Comparison of ENCODE assay signal across 13 cellular contexts in genomic region chr15:30905821-30906220, GRCh38. TPM values are rescaled to one million over a fixed set of nuclear protein-coding genes. Genes with fewer than 3 reads are reported as not detected.
A peak's percentile ranks its signal among the peaks of the same experiment; 100 is the strongest.
DNase-seq lines count a peak whose midpoint lies in the region; ATAC-seq and TF ChIP-seq lines count a peak whose summit lies in the region.
"Had no signal": no experiment of that assay in that cellular context is flagged by ENCODE, and none has a peak within 500 bp of the region (broad histone marks: within the 10 kb centered on the region; RNA-seq: fewer than 3 reads in every experiment).

No MANE protein-coding gene starts in this region.

- H3K27ac ChIP-seq in CD4-positive, alpha-beta T cell (ENCODE audit: low read depth, low read length), result no peak overlapping the region
- no peak overlapping the region for H3K27ac ChIP-seq in PC-3 (ENCODE audit: low read length)

- H3K36me3 ChIP-seq in PC-3 (ENCODE audit: low read depth, low read length), result peaks cover 2% of the 10 kb centered on the region; the same call in 1 of the 2 replicates

- no peak overlapping the region for H3K4me2 ChIP-seq in PC-3 (ENCODE audit: low read length)

- H3K27me3 Mint-ChIP-seq in CD4-positive, alpha-beta T cell, result no peaks in the 10 kb centered on the region
- H3K27me3 Mint-ChIP-seq in neural crest cell (ENCODE audit: low read depth), result no peaks in the 10 kb centered on the region
- H3K27me3 Mint-ChIP-seq: activated naive CD8-positive, alpha-beta T cell treated with anti-CD3 and anti-CD28 coated beads for 36 hours had no signal

- no peaks in the 10 kb centered on the region for H3K9me3 ChIP-seq in CD4-positive, alpha-beta T cell (ENCODE audit: control insufficient read depth, low read length)
- no peaks in the 10 kb centered on the region for H3K9me3 ChIP-seq in PC-3 (ENCODE audit: low read length)

- no peaks in the 10 kb centered on the region for H3K9me3 Mint-ChIP-seq in CD4-positive, alpha-beta T cell
- peaks cover 2% of the 10 kb centered on the region for H3K9me3 Mint-ChIP-seq in neural crest cell
- H3K9me3 Mint-ChIP-seq: activated naive CD8-positive, alpha-beta T cell treated with anti-CD3 and anti-CD28 coated beads for 36 hours had no signal

- peaks cover 49% of the 10 kb centered on the region for H3K36me3 Mint-ChIP-seq in CD4-positive, alpha-beta T cell (ENCODE audit: low read depth)
- H3K36me3 Mint-ChIP-seq in neural crest cell (ENCODE audit: low read depth), result peaks cover 3% of the 10 kb centered on the region

- CTCF ChIA-PET in CD4-positive, alpha-beta T cell (lab: Charles Lee), result no interaction called here
- CTCF ChIA-PET in PC-3 (lab: Charles Lee), result no interaction called here
- CTCF ChIA-PET in HEK293T (lab: Yijun Ruan, JAX), result no interaction called here

- H2AFZ ChIP-seq in PC-3 (ENCODE audit: low read length), result no peak overlapping the region

- no peak for ATAC-seq in CD4-positive, alpha-beta T cell (ENCODE audit: poor library complexity)
- ATAC-seq in PC-3, result no peak

- peaks cover 10% of the 10 kb centered on the region; the same call in 1 of the 2 replicates for H3K4me1 ChIP-seq in PC-3 (ENCODE audit: insufficient read depth, low read length)

- no peaks in the 10 kb centered on the region for H3K79me2 ChIP-seq in PC-3 (ENCODE audit: low read length)

- intact Hi-C loops in CD4-positive, alpha-beta T cell (cut with DNase I, micrococcal nuclease), result no loop called here
- intact Hi-C loops in PC-3 (cut with micrococcal nuclease), result loop anchor here (10.0 kb wide), 1 partner anchor 251 kb away; no protein-coding TSS in a partner anchor

- POLR2A ChIA-PET in CD4-positive, alpha-beta T cell (lab: Charles Lee), result no interaction called here
- POLR2A ChIA-PET in PC-3 (lab: Charles Lee; ENCODE audit: unreplicated experiment), result no interaction called here
- POLR2A ChIA-PET in HEK293T (lab: Yijun Ruan, JAX), result no interaction called here

- peak overlapping the region; percentile 15 for H3K27ac Mint-ChIP-seq in CD4-positive, alpha-beta T cell
- H3K27ac Mint-ChIP-seq in neural crest cell (ENCODE audit: unreplicated experiment), result no peak overlapping the region
- H3K27ac Mint-ChIP-seq: activated naive CD8-positive, alpha-beta T cell treated with anti-CD3 and anti-CD28 coated beads for 36 hours had no signal

- H3K4me1 Mint-ChIP-seq in CD4-positive, alpha-beta T cell (ENCODE audit: low read depth), result peaks cover 55% of the 10 kb centered on the region
- H3K4me1 Mint-ChIP-seq in neural crest cell, result peaks cover 28% of the 10 kb centered on the region

- no peaks in the 10 kb centered on the region for H3F3A ChIP-seq in PC-3 (ENCODE audit: low read length, unreplicated experiment)

- no peaks in the 10 kb centered on the region for H3K9me2 ChIP-seq in PC-3 (replicated peaks; ENCODE audit: low read length)

- peak overlapping the region; percentile 61 for H3K4me3 Mint-ChIP-seq in CD4-positive, alpha-beta T cell
- peak overlapping the region; percentile 36 for H3K4me3 Mint-ChIP-seq in neural crest cell
- H3K4me3 Mint-ChIP-seq: activated naive CD8-positive, alpha-beta T cell treated with anti-CD3 and anti-CD28 coated beads for 36 hours had no signal

- TF ChIP-seq CTCF in CD4-positive, alpha-beta T cell (IDR thresholded peaks at IDR 0.05), result no peak
- TF ChIP-seq CTCF in PC-3 (conservative IDR thresholded peaks at IDR 0.05; ENCODE audit: low read depth, low read length) (peak; percentile 53), fibroblast of pulmonary artery (IDR thresholded peaks at IDR 0.05; ENCODE audit: low read length, missing control alignments) (peak; percentile 33), neural crest cell (conservative IDR thresholded peaks at IDR 0.05) (no peak)

- no peaks in the 10 kb centered on the region for H4K20me1 ChIP-seq in PC-3 (ENCODE audit: low read length)

- no peaks in the 10 kb centered on the region for H3K27me3 ChIP-seq in CD4-positive, alpha-beta T cell (ENCODE audit: control insufficient read depth, insufficient read depth, low read length)
- H3K27me3 ChIP-seq in PC-3 (ENCODE audit: low read length), result no peaks in the 10 kb centered on the region

- H3K4me3 ChIP-seq in PC-3 (ENCODE audit: low read length) (no peak overlapping the region), fibroblast of pulmonary artery (replicated peaks; ENCODE audit: low read depth, low read length) (no peak overlapping the region)

- no peak overlapping the region for H3K9ac ChIP-seq in PC-3 (ENCODE audit: low read length)

- DNase-seq in CD4-positive, alpha-beta T cell, result no peak
- DNase-seq in PC-3 (peak; percentile 23), fibroblast of pulmonary artery (ENCODE audit: low read depth) (no peak), neural crest cell (ENCODE audit: low read depth, low spot score) (no peak), HEK293T (ENCODE audit: extremely low spot score) (no peak), NCI-H226 (no peak), H4 (ENCODE audit: low spot score) (no peak)
- DNase-seq in activated naive CD4-positive, alpha-beta T cell treated with anti-CD3 and anti-CD28 coated beads, Interleukin-2, amount 50 U/mL, for 16 hours, result no peak
- DNase-seq: activated naive CD8-positive, alpha-beta T cell treated with anti-CD3 and anti-CD28 coated beads for 36 hours; Calu3; NCI-H748 treated with DMSO at 0.1 percent for 48 hours; retina; Right ventricle myocardium superior had no signal

- no TSS peak for BruUV-seq in PC-3 (replicated peaks; lab: Mats Ljungman, UMichigan)

TF ChIP-seq in HEK293T, 16 proteins besides CTCF, POLR2A, EP300 and RAD21:
- TF ChIP-seq FOXA1 (IDR thresholded peaks at IDR 0.05) (no peak), TARDBP (IDR thresholded peaks at IDR 0.05) (no peak), FOXK2 (IDR thresholded peaks at IDR 0.05) (no peak), L3MBTL2 (conservative IDR thresholded peaks at IDR 0.05) (no peak)

RNA-seq across cellular contexts. Expression of gene FAN1, which starts 2.1 kb away (rescaled TPM):
- total RNA-seq in CD4-positive, alpha-beta T cell, result 10 to 100 TPM; 15.3 to 15.9 TPM
- 16.2 and 16.4 TPM in 2 replicates for total RNA-seq in PC-3 (2014; rRNA removed)
- 24.1 and 24.9 TPM in 2 replicates for total RNA-seq in neural crest cell
- 13.5 and 14.9 TPM in 2 replicates for total RNA-seq in H4 (2014; rRNA removed; shearing (Covaris generic))

Comparison
In these comparisons a context has a peak if more than half of its experiments do, and no peak if none do; other contexts are left out.
1. CTCF ChIP-seq: peak in PC-3 (single experiment) and fibroblast of pulmonary artery (single experiment); none in CD4-positive, alpha-beta T cell (single experiment) and neural crest cell (single experiment).